ENCODE assay signal across 1 cellular context in the genomic region with DNA sequence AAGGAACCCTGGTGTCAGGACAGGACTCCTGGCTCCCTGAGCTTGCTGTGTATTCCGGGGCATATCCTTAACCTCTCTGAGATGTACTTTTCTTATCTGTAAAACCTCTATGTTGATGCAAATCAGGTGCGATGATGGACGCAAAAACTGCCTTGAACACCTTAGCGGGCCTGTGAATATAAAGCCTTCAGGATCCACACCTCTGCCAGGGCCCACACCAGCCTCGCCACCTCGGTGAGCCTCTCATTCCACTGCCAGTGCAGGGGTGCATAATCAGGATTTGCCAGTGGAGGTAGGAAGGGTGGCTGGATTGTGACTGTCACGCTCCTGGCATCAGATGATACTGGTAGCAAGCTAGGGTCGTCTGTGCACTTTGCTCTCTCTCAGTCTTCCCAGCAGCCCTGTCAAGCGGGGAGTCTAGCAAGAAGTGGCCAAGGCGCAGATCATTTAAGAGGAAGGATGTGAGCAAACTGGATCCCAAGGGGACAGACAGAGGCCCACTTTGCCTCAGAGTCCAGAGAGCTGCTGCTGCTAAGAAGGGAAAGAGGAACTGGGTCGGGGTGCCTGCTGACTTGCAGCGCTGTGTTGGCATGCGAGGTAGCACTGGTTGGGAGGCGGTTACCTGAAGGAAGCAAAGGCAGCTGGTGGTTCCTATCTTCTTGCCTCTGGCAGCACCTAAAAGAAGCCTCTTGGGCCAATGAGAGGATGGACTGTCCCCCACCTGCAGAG.
TF ChIP-seq lines count a peak whose summit lies in the region.

No MANE protein-coding gene starts in this region.

TF ChIP-seq in IMR-90, 13 proteins besides CTCF, POLR2A, EP300 and RAD21 (continued from another document):
- no peak for TF ChIP-seq ELK1 (IDR thresholded peaks at IDR 0.05; ENCODE audit: borderline replicate concordance, low read depth, low read length)
- TF ChIP-seq, protein P1, sequence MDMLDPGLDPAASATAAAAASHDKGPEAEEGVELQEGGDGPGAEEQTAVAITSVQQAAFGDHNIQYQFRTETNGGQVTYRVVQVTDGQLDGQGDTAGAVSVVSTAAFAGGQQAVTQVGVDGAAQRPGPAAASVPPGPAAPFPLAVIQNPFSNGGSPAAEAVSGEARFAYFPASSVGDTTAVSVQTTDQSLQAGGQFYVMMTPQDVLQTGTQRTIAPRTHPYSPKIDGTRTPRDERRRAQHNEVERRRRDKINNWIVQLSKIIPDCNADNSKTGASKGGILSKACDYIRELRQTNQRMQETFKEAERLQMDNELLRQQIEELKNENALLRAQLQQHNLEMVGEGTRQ (IDR thresholded peaks at IDR 0.05; ENCODE audit: low read depth, low read length): no peak
- no peak for TF ChIP-seq SMC3 (IDR thresholded peaks at IDR 0.05; ENCODE audit: low read depth, low read length)
- no peak for TF ChIP-seq BHLHE40 (IDR thresholded peaks at IDR 0.05; ENCODE audit: low read depth, low read length)
- TF ChIP-seq CEBPB (IDR thresholded peaks at IDR 0.05; ENCODE audit: low read depth, low read length): no peak
- TF ChIP-seq NFE2L2 (IDR thresholded peaks at IDR 0.05; ENCODE audit: low read depth, low read length): no peak
- no peak for TF ChIP-seq FOS (IDR thresholded peaks at IDR 0.05; ENCODE audit: low read depth, low read length)
- TF ChIP-seq MXI1 (IDR thresholded peaks at IDR 0.05; ENCODE audit: borderline replicate concordance, low read depth, low read length): no peak
